ENCODE assay signal across 17 cellular contexts in genomic region chr21:34667761-34668160, GRCh38. TPM values are rescaled to one million over a fixed set of nuclear protein-coding genes. Genes with fewer than 3 reads are reported as not detected.
A peak's percentile ranks its signal among the peaks of the same experiment; 100 is the strongest.
DNase-seq lines count a peak whose midpoint lies in the region; ATAC-seq and TF ChIP-seq lines count a peak whose summit lies in the region.
"Had no signal": no experiment of that assay in that cellular context is flagged by ENCODE, and none has a peak within 500 bp of the region (broad histone marks: within the 10 kb centered on the region; RNA-seq: fewer than 3 reads in every experiment).

No MANE protein-coding gene starts in this region.

- no peaks in the 10 kb centered on the region for H3K9me3 Mint-ChIP-seq in activated CD8-positive, alpha-beta T cell treated with anti-CD3 and anti-CD28 coated beads for 36 hours
- H3K9me3 Mint-ChIP-seq in activated CD8-positive, alpha-beta T cell treated with anti-CD3 and anti-CD28 coated beads, Interleukin-2, amount 10 ng/mL, durations not matched to agents 7 days and 5 days (ENCODE audit: insufficient read depth): no peaks in the 10 kb centered on the region
- peaks cover under 1% of the 10 kb centered on the region for H3K9me3 Mint-ChIP-seq in activated CD4-positive, alpha-beta T cell treated with anti-CD3 and anti-CD28 coated beads for 36 hours (ENCODE audit: low read depth)
- peaks cover 0 to under 1% (median 0%) of the 10 kb centered on the region in 5 donors for H3K9me3 Mint-ChIP-seq in CD8-positive, alpha-beta memory T cell
- H3K9me3 Mint-ChIP-seq: HFFc6 had no signal

- DNase-seq in activated CD8-positive, alpha-beta T cell treated with anti-CD3 and anti-CD28 coated beads for 36 hours: peak; percentile 35
- DNase-seq in activated CD8-positive, alpha-beta T cell treated with anti-CD3 and anti-CD28 coated beads, Interleukin-2, amount 10 ng/mL, durations not matched to agents 7 days and 5 days: no peak
- no peak for DNase-seq in hepatocyte (ENCODE audit: low spot score)
- no peak for DNase-seq in activated CD4-positive, alpha-beta T cell treated with anti-CD3 and anti-CD28 coated beads for 36 hours
- no peak for DNase-seq in CD8-positive, alpha-beta memory T cell
- DNase-seq: 8988T, AML-193, DMS153, GF-D8, HCEC 1CT, HFFc6 had no signal

- H3K27me3 ChIP-seq in hepatocyte: peaks cover 33% of the 10 kb centered on the region
- no peaks in the 10 kb centered on the region for H3K27me3 ChIP-seq in CD8-positive, alpha-beta memory T cell (ENCODE audit: insufficient read depth, low read length, poor library complexity, severe bottlenecking)

- no peaks in the 10 kb centered on the region for H4K20me1 ChIP-seq in hepatocyte (ENCODE audit: insufficient read depth, poor library complexity, severe bottlenecking)

- H3K27ac ChIP-seq in VCaP: peak overlapping the region; percentile 76
- peak overlapping the region; percentile 68 for H3K27ac ChIP-seq in hepatocyte
- no peak overlapping the region for H3K27ac ChIP-seq in CD8-positive, alpha-beta memory T cell (ENCODE audit: low read depth, low read length)
- H3K27ac ChIP-seq: BLaER1 had no signal

- H3K36me3 Mint-ChIP-seq in activated CD8-positive, alpha-beta T cell treated with anti-CD3 and anti-CD28 coated beads for 36 hours (ENCODE audit: low read depth): no peaks in the 10 kb centered on the region
- H3K36me3 Mint-ChIP-seq in activated CD8-positive, alpha-beta T cell treated with anti-CD3 and anti-CD28 coated beads, Interleukin-2, amount 10 ng/mL, durations not matched to agents 7 days and 5 days (ENCODE audit: low read depth): no peaks in the 10 kb centered on the region
- no peaks in the 10 kb centered on the region for H3K36me3 Mint-ChIP-seq in activated CD4-positive, alpha-beta T cell treated with anti-CD3 and anti-CD28 coated beads for 36 hours (ENCODE audit: low read depth)
- no peaks in the 10 kb centered on the region for H3K36me3 Mint-ChIP-seq in CD8-positive, alpha-beta memory T cell
- H3K36me3 Mint-ChIP-seq: IgD-negative memory B cell had no signal

- H2AFZ ChIP-seq in hepatocyte: no peak overlapping the region

- H3K4me1 Mint-ChIP-seq in activated CD8-positive, alpha-beta T cell treated with anti-CD3 and anti-CD28 coated beads for 36 hours (ENCODE audit: low read depth): peaks cover 9% of the 10 kb centered on the region
- peaks cover 5% of the 10 kb centered on the region for H3K4me1 Mint-ChIP-seq in activated CD8-positive, alpha-beta T cell treated with anti-CD3 and anti-CD28 coated beads, Interleukin-2, amount 10 ng/mL, durations not matched to agents 7 days and 5 days (ENCODE audit: low read depth)
- peaks cover 9% of the 10 kb centered on the region for H3K4me1 Mint-ChIP-seq in activated CD4-positive, alpha-beta T cell treated with anti-CD3 and anti-CD28 coated beads for 36 hours
- peaks cover 8 to 13% (median 11%) of the 10 kb centered on the region in 3 donors for H3K4me1 Mint-ChIP-seq in CD8-positive, alpha-beta memory T cell

- intact Hi-C loops in activated CD8-positive, alpha-beta T cell treated with anti-CD3 and anti-CD28 coated beads for 36 hours (cut with micrococcal nuclease): no loop called here
- intact Hi-C loops in activated CD4-positive, alpha-beta T cell treated with anti-CD3 and anti-CD28 coated beads for 36 hours (cut with DNase I, micrococcal nuclease): no loop called here

- peaks cover 47% of the 10 kb centered on the region for H3K27me3 Mint-ChIP-seq in activated CD8-positive, alpha-beta T cell treated with anti-CD3 and anti-CD28 coated beads for 36 hours
- H3K27me3 Mint-ChIP-seq in activated CD8-positive, alpha-beta T cell treated with anti-CD3 and anti-CD28 coated beads, Interleukin-2, amount 10 ng/mL, durations not matched to agents 7 days and 5 days (ENCODE audit: low read depth): peaks cover 59% of the 10 kb centered on the region
- peaks cover 57% of the 10 kb centered on the region for H3K27me3 Mint-ChIP-seq in activated CD4-positive, alpha-beta T cell treated with anti-CD3 and anti-CD28 coated beads for 36 hours
- H3K27me3 Mint-ChIP-seq in CD8-positive, alpha-beta memory T cell: peaks cover 35 to 50% of the 10 kb centered on the region in 2 donors

- WGBS in hepatocyte (ENCODE audit: low lambda C conversion rate, missing lambda C conversion rate): 90% methylated on average over 3 of the region's 3 CpGs

- CTCF ChIA-PET in activated CD8-positive, alpha-beta T cell treated with anti-CD3 and anti-CD28 coated beads for 36 hours (lab: Charles Lee): interaction anchor here (1.0 to 2.3 kb wide), 2 partner anchors 22 to 26 kb away, joined by 3 to 13 read pairs; no protein-coding TSS in a partner anchor
- CTCF ChIA-PET in activated CD8-positive, alpha-beta T cell treated with anti-CD3 and anti-CD28 coated beads, Interleukin-2, amount 10 ng/mL, durations not matched to agents 7 days and 5 days (lab: Charles Lee): interaction anchor here (1.1 kb wide), 1 partner anchor 306 kb away, joined by 3 read pairs; no protein-coding TSS in a partner anchor
- CTCF ChIA-PET in activated CD4-positive, alpha-beta T cell treated with anti-CD3 and anti-CD28 coated beads for 36 hours (lab: Charles Lee): interaction anchor here (2.2 kb wide), 1 partner anchor 37 kb away, joined by 10 read pairs; no protein-coding TSS in a partner anchor
- CTCF ChIA-PET in CD8-positive, alpha-beta memory T cell (lab: Charles Lee): no interaction called here

- H3K27ac Mint-ChIP-seq in activated CD8-positive, alpha-beta T cell treated with anti-CD3 and anti-CD28 coated beads for 36 hours: no peak overlapping the region
- no peak overlapping the region for H3K27ac Mint-ChIP-seq in activated CD8-positive, alpha-beta T cell treated with anti-CD3 and anti-CD28 coated beads, Interleukin-2, amount 10 ng/mL, durations not matched to agents 7 days and 5 days
- no peak overlapping the region for H3K27ac Mint-ChIP-seq in activated CD4-positive, alpha-beta T cell treated with anti-CD3 and anti-CD28 coated beads for 36 hours
- no peak overlapping the region for H3K27ac Mint-ChIP-seq in CD8-positive, alpha-beta memory T cell
- H3K27ac Mint-ChIP-seq: HFFc6, IgD-negative memory B cell had no signal

- H3K9me3 ChIP-seq in hepatocyte (ENCODE audit: low read depth): no peaks in the 10 kb centered on the region
- no peaks in the 10 kb centered on the region for H3K9me3 ChIP-seq in CD8-positive, alpha-beta memory T cell (ENCODE audit: low read length)

- H3K79me2 ChIP-seq in hepatocyte: peaks cover 7% of the 10 kb centered on the region

- ATAC-seq in activated CD8-positive, alpha-beta T cell treated with anti-CD3 and anti-CD28 coated beads for 36 hours: no peak
- no peak for ATAC-seq in activated CD8-positive, alpha-beta T cell treated with anti-CD3 and anti-CD28 coated beads, Interleukin-2, amount 10 ng/mL, durations not matched to agents 7 days and 5 days
- no peak for ATAC-seq in GM18861 (IDR thresholded peaks at IDR 0.05; ENCODE audit: unreplicated experiment)
- no peak for ATAC-seq in activated CD4-positive, alpha-beta T cell treated with anti-CD3 and anti-CD28 coated beads for 36 hours

- POLR2A ChIA-PET in activated CD8-positive, alpha-beta T cell treated with anti-CD3 and anti-CD28 coated beads for 36 hours (lab: Charles Lee): interaction anchor here (1.4 kb wide), 1 partner anchor 36 kb away, joined by 3 read pairs; no protein-coding TSS in a partner anchor
- POLR2A ChIA-PET in activated CD8-positive, alpha-beta T cell treated with anti-CD3 and anti-CD28 coated beads, Interleukin-2, amount 10 ng/mL, durations not matched to agents 7 days and 5 days (lab: Charles Lee): no interaction called here
- POLR2A ChIA-PET in activated CD4-positive, alpha-beta T cell treated with anti-CD3 and anti-CD28 coated beads for 36 hours (lab: Charles Lee): no interaction called here
- POLR2A ChIA-PET in CD8-positive, alpha-beta memory T cell (lab: Charles Lee): no interaction called here

- no peak overlapping the region for H3K4me2 ChIP-seq in hepatocyte
- H3K4me2 ChIP-seq: BLaER1 had no signal

- H3K4me3 ChIP-seq in hepatocyte: no peak overlapping the region
- H3K4me3 ChIP-seq in CD8-positive, alpha-beta memory T cell (ENCODE audit: low read length): no peak overlapping the region
- H3K4me3 ChIP-seq: BLaER1 had no signal

- TF ChIP-seq CTCF in activated CD8-positive, alpha-beta T cell treated with anti-CD3 and anti-CD28 coated beads for 36 hours (IDR thresholded peaks at IDR 0.05): no peak
- TF ChIP-seq CTCF in VCaP (conservative IDR thresholded peaks at IDR 0.05): no peak
- TF ChIP-seq CTCF in hepatocyte (IDR thresholded peaks at IDR 0.05; ENCODE audit: poor library complexity): no peak

- no peaks in the 10 kb centered on the region for H3K9me2 ChIP-seq in hepatocyte (replicated peaks; ENCODE audit: insufficient read depth)

- peaks cover 20% of the 10 kb centered on the region for H3K4me1 ChIP-seq in hepatocyte (ENCODE audit: insufficient read depth)
- peaks cover 10% of the 10 kb centered on the region for H3K4me1 ChIP-seq in CD8-positive, alpha-beta memory T cell (ENCODE audit: insufficient read depth, low read length)

- H3K36me3 ChIP-seq in hepatocyte (replicated peaks; ENCODE audit: insufficient read depth, low read depth): no peaks in the 10 kb centered on the region
- H3K36me3 ChIP-seq in CD8-positive, alpha-beta memory T cell (ENCODE audit: insufficient read depth, low read length): no peaks in the 10 kb centered on the region
- H3K36me3 ChIP-seq: BLaER1 had no signal

- H3K4me3 Mint-ChIP-seq in activated CD8-positive, alpha-beta T cell treated with anti-CD3 and anti-CD28 coated beads for 36 hours: no peak overlapping the region
- H3K4me3 Mint-ChIP-seq in activated CD8-positive, alpha-beta T cell treated with anti-CD3 and anti-CD28 coated beads, Interleukin-2, amount 10 ng/mL, durations not matched to agents 7 days and 5 days: no peak overlapping the region
- no peak overlapping the region for H3K4me3 Mint-ChIP-seq in activated CD4-positive, alpha-beta T cell treated with anti-CD3 and anti-CD28 coated beads for 36 hours
- H3K4me3 Mint-ChIP-seq in CD8-positive, alpha-beta memory T cell: peak overlapping the region in 1 of 7 donors; percentile 5
- H3K4me3 Mint-ChIP-seq: HFFc6 had no signal

RNA-seq across cellular contexts. Expression of gene CLIC6, which starts 1.0 kb away (rescaled TPM):
- total RNA-seq in activated CD8-positive, alpha-beta T cell treated with anti-CD3 and anti-CD28 coated beads for 36 hours: under 1 TPM; 0.54 to 0.58 TPM
- under 1 TPM; 0.08 to 0.21 TPM for total RNA-seq in activated CD8-positive, alpha-beta T cell treated with anti-CD3 and anti-CD28 coated beads, Interleukin-2, amount 10 ng/mL, durations not matched to agents 7 days and 5 days
- 12.4 and 16.7 TPM in 2 replicates for total RNA-seq in hepatocyte
- polyA plus RNA-seq in hepatocyte: 7.2 and 9.9 TPM in 2 replicates
- total RNA-seq in activated CD4-positive, alpha-beta T cell treated with anti-CD3 and anti-CD28 coated beads for 36 hours: under 1 TPM; 0.07 to 0.11 TPM
- under 1 TPM; 0.37 to 0.44 TPM for total RNA-seq in CD8-positive, alpha-beta memory T cell
- 0.08 TPM for polyA plus RNA-seq in CD8-positive, alpha-beta memory T cell
- total RNA-seq: H4, HFFc6, HT1080 had no signal

RNA-seq across cellular contexts. Expression of gene RCAN1, which starts 52.8 kb away (rescaled TPM):
- total RNA-seq in activated CD8-positive, alpha-beta T cell treated with anti-CD3 and anti-CD28 coated beads for 36 hours: 1 to 10 TPM; 6.1 to 7.8 TPM
- 1 to 10 TPM; 7.8 to 8.1 TPM for total RNA-seq in activated CD8-positive, alpha-beta T cell treated with anti-CD3 and anti-CD28 coated beads, Interleukin-2, amount 10 ng/mL, durations not matched to agents 7 days and 5 days
- 98.2 and 113 TPM in 2 replicates for total RNA-seq in hepatocyte
- 79.4 and 98.9 TPM in 2 replicates for polyA plus RNA-seq in hepatocyte
- 1 to 10 TPM; 9.9 to 10.0 TPM for total RNA-seq in activated CD4-positive, alpha-beta T cell treated with anti-CD3 and anti-CD28 coated beads for 36 hours
- 10 to 100 TPM; 16.0 to 16.9 TPM for total RNA-seq in CD8-positive, alpha-beta memory T cell
- 19.6 TPM for polyA plus RNA-seq in CD8-positive, alpha-beta memory T cell
